ENCODE assay signal across 11 cellular contexts in genomic region chr3:142576792-142577191, GRCh38. TPM values are rescaled to one million over a fixed set of nuclear protein-coding genes. Genes with fewer than 3 reads are reported as not detected.
DNase-seq lines count a peak whose midpoint lies in the region; ATAC-seq and TF ChIP-seq lines count a peak whose summit lies in the region.
"Had no signal": no experiment of that assay in that cellular context is flagged by ENCODE, and none has a peak within 500 bp of the region (broad histone marks: within the 10 kb centered on the region; RNA-seq: fewer than 3 reads in every experiment).

No MANE protein-coding gene starts in this region.

- H3K36me3 Mint-ChIP-seq in activated CD4-positive, alpha-beta memory T cell treated with anti-CD3 and anti-CD28 coated beads for 36 hours: peaks cover 14% of the 10 kb centered on the region

- DNase-seq in GM23248 (no peak), hepatocyte (ENCODE audit: low spot score) (no peak), body of pancreas (no peak), SIG-M5 treated with dmso at 0.1 percent for 504 hours (lab: John Stamatoyannopoulos, UW; ENCODE audit: unreplicated experiment) (no peak)
- DNase-seq in activated CD4-positive, alpha-beta memory T cell treated with anti-CD3 and anti-CD28 coated beads for 36 hours: no peak
- DNase-seq: NCI-H1105 treated with DMSO at 0.1 percent for 48 hours, transverse colon had no signal

- in situ Hi-C loops in GM23248 (cut with MboI): no loop called here

- H3F3A ChIP-seq in GM23248 (ENCODE audit: insufficient read depth): peaks cover 20% of the 10 kb centered on the region

- H3K4me3 Mint-ChIP-seq in activated CD4-positive, alpha-beta memory T cell treated with anti-CD3 and anti-CD28 coated beads for 36 hours: peak overlapping the region; percentile 98

- H2AFZ ChIP-seq in ACC112 (ENCODE audit: low read length, unreplicated experiment) (no peak overlapping the region), GM23248 (no peak overlapping the region), hepatocyte (no peak overlapping the region)

- ATAC-seq in HG02588 (IDR thresholded peaks at IDR 0.05; ENCODE audit: unreplicated experiment) (no peak), body of pancreas (no peak), GM21786 (IDR thresholded peaks at IDR 0.05; ENCODE audit: unreplicated experiment) (no peak)
- ATAC-seq: left lobe of liver had no signal

- POLR2A ChIA-PET in activated CD4-positive, alpha-beta memory T cell treated with anti-CD3 and anti-CD28 coated beads for 36 hours (lab: Charles Lee): interaction anchor here (2.8 to 3.4 kb wide), 2 partner anchors 20 to 425 kb away, joined by 18 to 26 read pairs; partner anchors contain the start of genes PLS1 and U2SURP

- peaks cover 5% of the 10 kb centered on the region; the same call in 1 of the 2 replicates for H3K36me3 ChIP-seq in ACC112 (ENCODE audit: insufficient read depth, low read length)
- H3K36me3 ChIP-seq in GM23248 (ENCODE audit: low read depth): no peaks in the 10 kb centered on the region
- no peaks in the 10 kb centered on the region for H3K36me3 ChIP-seq in hepatocyte (replicated peaks; ENCODE audit: insufficient read depth, low read depth)
- H3K36me3 ChIP-seq in body of pancreas (replicated peaks in 1 of 2; ENCODE audit: insufficient read depth in 1 of 2, low read depth in 2 of 2): no peaks in the 10 kb centered on the region
- H3K36me3 ChIP-seq: transverse colon had no signal

- H3K4me3 ChIP-seq in ACC112 (ENCODE audit: low read depth, low read length) (peak overlapping the region; percentile 98), GM23248 (peak overlapping the region; percentile 97), hepatocyte (no peak overlapping the region), body of pancreas (no peak overlapping the region)

- H3K79me2 ChIP-seq in ACC112 (ENCODE audit: control insufficient read depth, insufficient read depth, low read length, unreplicated experiment) (peaks cover 58% of the 10 kb centered on the region), GM23248 (ENCODE audit: insufficient read depth) (peaks cover 67% of the 10 kb centered on the region), hepatocyte (peaks cover 53% of the 10 kb centered on the region)

- peak overlapping the region; percentile 92 for H3K9ac ChIP-seq in GM23248

- peaks cover 7% of the 10 kb centered on the region; the same call in 1 of the 2 replicates for H4K20me1 ChIP-seq in GM23248 (ENCODE audit: insufficient read depth)
- no peaks in the 10 kb centered on the region for H4K20me1 ChIP-seq in hepatocyte (ENCODE audit: insufficient read depth, poor library complexity, severe bottlenecking)

- H3K4me2 ChIP-seq in GM23248 (ENCODE audit: unreplicated experiment) (peak overlapping the region; percentile 96), hepatocyte (peak overlapping the region; percentile 96)

- TF ChIP-seq CTCF in hepatocyte (IDR thresholded peaks at IDR 0.05; ENCODE audit: poor library complexity) (no peak), body of pancreas (IDR thresholded peaks at IDR 0.05) (no peak)

- no peak overlapping the region for H3K27ac ChIP-seq in ACC112 (ENCODE audit: low read depth, low read length)
- H3K27ac ChIP-seq in GM23248: no peak overlapping the region
- no peak overlapping the region for H3K27ac ChIP-seq in hepatocyte
- no peak overlapping the region for H3K27ac ChIP-seq in body of pancreas

- no peaks in the 10 kb centered on the region for H3K27me3 ChIP-seq in ACC112 (ENCODE audit: insufficient read depth, low read length)
- H3K27me3 ChIP-seq in GM23248 (replicated peaks; ENCODE audit: insufficient read depth): no peaks in the 10 kb centered on the region
- no peaks in the 10 kb centered on the region for H3K27me3 ChIP-seq in hepatocyte
- no peaks in the 10 kb centered on the region for H3K27me3 ChIP-seq in body of pancreas
- H3K27me3 ChIP-seq: transverse colon had no signal

- no peak for TF ChIP-seq POLR2A in body of pancreas (IDR thresholded peaks at IDR 0.05)

- H3K27me3 Mint-ChIP-seq in activated CD4-positive, alpha-beta memory T cell treated with anti-CD3 and anti-CD28 coated beads for 36 hours: no peaks in the 10 kb centered on the region

- H3K4me1 Mint-ChIP-seq in activated CD4-positive, alpha-beta memory T cell treated with anti-CD3 and anti-CD28 coated beads for 36 hours (ENCODE audit: low read depth): peaks cover 44% of the 10 kb centered on the region

- H3K9me3 ChIP-seq in GM23248 (ENCODE audit: low read depth): no peaks in the 10 kb centered on the region
- no peaks in the 10 kb centered on the region for H3K9me3 ChIP-seq in hepatocyte (ENCODE audit: low read depth)
- H3K9me3 ChIP-seq in body of pancreas: no peaks in the 10 kb centered on the region
- H3K9me3 ChIP-seq: transverse colon had no signal

- intact Hi-C loops in activated CD4-positive, alpha-beta memory T cell treated with anti-CD3 and anti-CD28 coated beads for 36 hours (cut with micrococcal nuclease): loop anchor here (5.0 kb wide), 3 partner anchors 69 to 1634 kb away; partner anchors contain the start of genes SLC25A36 and TRPC1
- intact Hi-C loops in body of pancreas (cut with DNase I): no loop called here

- no peak overlapping the region for H3K27ac Mint-ChIP-seq in activated CD4-positive, alpha-beta memory T cell treated with anti-CD3 and anti-CD28 coated beads for 36 hours

- CTCF ChIA-PET in activated CD4-positive, alpha-beta memory T cell treated with anti-CD3 and anti-CD28 coated beads for 36 hours (lab: Charles Lee): interaction anchor here (0.7 to 1.3 kb wide), 2 partner anchors 10 to 1399 kb away, joined by 3 read pairs; no protein-coding TSS in a partner anchor

- H3K4me1 ChIP-seq in ACC112 (ENCODE audit: control insufficient read depth, insufficient read depth, low read length, unreplicated experiment): peaks cover 29% of the 10 kb centered on the region
- H3K4me1 ChIP-seq in GM23248 (ENCODE audit: insufficient read depth): peaks cover 33% of the 10 kb centered on the region
- peaks cover 14% of the 10 kb centered on the region for H3K4me1 ChIP-seq in hepatocyte (ENCODE audit: insufficient read depth)
- H3K4me1 ChIP-seq in body of pancreas: peaks cover 22% of the 10 kb centered on the region

- no peaks in the 10 kb centered on the region for H3K9me3 Mint-ChIP-seq in activated CD4-positive, alpha-beta memory T cell treated with anti-CD3 and anti-CD28 coated beads for 36 hours

- no peaks in the 10 kb centered on the region for H3K9me2 ChIP-seq in GM23248 (ENCODE audit: insufficient read depth)
- H3K9me2 ChIP-seq in hepatocyte (replicated peaks; ENCODE audit: insufficient read depth): no peaks in the 10 kb centered on the region

RNA-seq across cellular contexts. Expression of gene ATR, which starts 1.7 kb away (rescaled TPM):
- total RNA-seq in GM23248 (2014; rRNA removed; shearing (Covaris generic)): 28.3 and 35.2 TPM in 2 replicates
- 14.6 and 15.1 TPM in 2 replicates for polyA plus RNA-seq in GM23248 (2016; fragmentation: Nextera tagmentation; extraction: Ambion mirVana)
- 10 to 100 TPM; 41.6 to 42.3 TPM for total RNA-seq in activated CD4-positive, alpha-beta memory T cell treated with anti-CD3 and anti-CD28 coated beads for 36 hours
- total RNA-seq in hepatocyte: 20.8 and 35.6 TPM in 2 replicates
- 10.0 and 10.2 TPM in 2 replicates for polyA plus RNA-seq in hepatocyte
- total RNA-seq in body of pancreas: 10 to 100 TPM; 18.2 to 18.8 TPM

RNA-seq across cellular contexts. Expression of gene PLS1, which starts 19.4 kb away (rescaled TPM):
- 0.13 and 0.54 TPM in 2 replicates for total RNA-seq in GM23248 (2014; rRNA removed; shearing (Covaris generic))
- polyA plus RNA-seq in GM23248 (2016; fragmentation: Nextera tagmentation; extraction: Ambion mirVana): 0.35 and 0.58 TPM in 2 replicates
- 1 to 10 TPM; 4.5 to 5.7 TPM for total RNA-seq in activated CD4-positive, alpha-beta memory T cell treated with anti-CD3 and anti-CD28 coated beads for 36 hours
- 21.1 and 22.8 TPM in 2 replicates for total RNA-seq in hepatocyte
- polyA plus RNA-seq in hepatocyte: 9.7 and 13.0 TPM in 2 replicates
- total RNA-seq in body of pancreas: 10 to 100 TPM in 1 of 2 donors, 1 to 10 TPM in 1; 6.3 to 21.8 TPM

Comparison
In these comparisons a context has a peak if more than half of its experiments do, and no peak if none do; other contexts are left out.
1. H3K4me3 ChIP-seq: peak in ACC112 (single experiment) and GM23248 (single experiment); none in hepatocyte (single experiment) and body of pancreas (0 of 2).